1 cellular context compared by ENCODE assay signal in genomic region chr2:107747964-107748583, GRCh38.
TF ChIP-seq lines count a peak whose summit lies in the region.

No MANE protein-coding gene starts in this region.

TF ChIP-seq in K562, 482 proteins besides CTCF, POLR2A, EP300 and RAD21 (continued from another document):
- TF ChIP-seq JUND (IDR thresholded peaks at IDR 0.05; ENCODE audit: borderline replicate concordance, low read depth, low read length) (peak; percentile 56; the same call in 1 of the 2 replicates), JUND (tag; IDR thresholded peaks at IDR 0.05; ENCODE audit: borderline replicate concordance, low read depth, low read length) (no peak; the same call in 1 of the 3 replicates), PHF20 (IDR thresholded peaks at IDR 0.05; ENCODE audit: partially characterized antibody) (peak; percentile 92), NKRF (IDR thresholded peaks at IDR 0.05; ENCODE audit: borderline replicate concordance) (peak; percentile 49; the same call in 1 of the 2 replicates)
- TF ChIP-seq, protein P1, sequence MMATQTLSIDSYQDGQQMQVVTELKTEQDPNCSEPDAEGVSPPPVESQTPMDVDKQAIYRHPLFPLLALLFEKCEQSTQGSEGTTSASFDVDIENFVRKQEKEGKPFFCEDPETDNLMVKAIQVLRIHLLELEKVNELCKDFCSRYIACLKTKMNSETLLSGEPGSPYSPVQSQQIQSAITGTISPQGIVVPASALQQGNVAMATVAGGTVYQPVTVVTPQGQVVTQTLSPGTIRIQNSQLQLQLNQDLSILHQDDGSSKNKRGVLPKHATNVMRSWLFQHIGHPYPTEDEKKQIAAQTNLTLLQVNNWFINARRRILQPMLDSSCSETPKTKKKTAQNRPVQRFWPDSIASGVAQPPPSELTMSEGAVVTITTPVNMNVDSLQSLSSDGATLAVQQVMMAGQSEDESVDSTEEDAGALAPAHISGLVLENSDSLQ (IDR thresholded peaks at IDR 0.05): no peak
